In the genomic region with DNA sequence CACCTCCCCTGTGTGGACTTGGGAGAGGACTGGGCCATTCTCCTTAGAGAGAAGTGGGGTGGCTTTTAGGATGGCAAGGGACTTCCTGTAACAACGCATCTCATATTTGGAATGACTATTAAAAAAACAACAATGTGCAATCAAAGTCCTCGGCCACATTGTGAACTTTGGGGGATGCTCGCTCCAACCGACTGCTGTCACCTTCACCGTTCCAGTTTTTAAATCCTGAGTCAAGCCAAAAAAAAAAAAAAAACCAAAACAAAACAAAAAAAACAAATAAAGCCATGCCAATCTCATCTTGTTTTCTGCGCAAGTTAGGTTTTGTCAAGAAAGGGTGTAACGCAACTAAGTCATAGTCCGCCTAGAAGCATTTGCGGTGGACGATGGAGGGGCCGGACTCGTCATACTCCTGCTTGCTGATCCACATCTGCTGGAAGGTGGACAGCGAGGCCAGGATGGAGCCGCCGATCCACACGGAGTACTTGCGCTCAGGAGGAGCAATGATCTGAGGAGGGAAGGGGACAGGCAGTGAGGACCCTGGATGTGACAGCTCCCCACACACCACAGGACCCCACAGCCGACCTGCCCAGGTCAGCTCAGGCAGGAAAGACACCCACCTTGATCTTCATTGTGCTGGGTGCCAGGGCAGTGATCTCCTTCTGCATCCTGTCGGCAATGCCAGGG, we compare ENCODE assay signal across 8 cellular contexts. TPM values are rescaled to one million over a fixed set of nuclear protein-coding genes. Genes with fewer than 3 reads are reported as not detected.
DNase-seq lines count a peak whose midpoint lies in the region; ATAC-seq and TF ChIP-seq lines count a peak whose summit lies in the region.
"Not testable (repeated sequence)": the region's sequence is repeated elsewhere in the genome, so short reads cannot be mapped to it uniquely, and the experiment has no call there.

No MANE protein-coding gene starts in this region.

- CTCF ChIA-PET in CD8-positive, alpha-beta T cell (lab: Charles Lee) = interaction anchor here (0.7 to 1.4 kb wide), 2 partner anchors 26 to 165 kb away, joined by 3 to 4 read pairs; no protein-coding TSS in a partner anchor

- H3K4me1 ChIP-seq in CD8-positive, alpha-beta T cell (ENCODE audit: insufficient read depth, low read length) = peaks cover 18% of the 10 kb centered on the region
- H3K4me1 ChIP-seq in adrenal gland (replicated peaks in 1 of 2) = peaks cover 15 to 39% of the 10 kb centered on the region in 2 donors
- peaks cover 37% of the 10 kb centered on the region for H3K4me1 ChIP-seq in neural progenitor cell
- peaks cover 12 to 50% (median 43%) of the 10 kb centered on the region in 5 donors for H3K4me1 ChIP-seq in subcutaneous abdominal adipose tissue (ENCODE audit: control insufficient read depth in 5 of 5, insufficient read depth in 5 of 5, low read length in 5 of 5)

- peak overlapping the region; percentile 53 for H3K27ac ChIP-seq in CD8-positive, alpha-beta T cell (ENCODE audit: low read depth, low read length)
- H3K27ac ChIP-seq in HL-60 (replicated peaks) (peak overlapping the region; percentile 100), adrenal gland (peak overlapping the region in 4 of 5 donors; percentile 2 to 100 (median 100)), epithelial cell of prostate (peak overlapping the region; percentile 99), neural progenitor cell (peak overlapping the region; percentile 100), subcutaneous abdominal adipose tissue (ENCODE audit: low read depth, low read length) (peak overlapping the region; percentile 96)

- peak overlapping the region; percentile 69 for H3K4me3 ChIP-seq in CD8-positive, alpha-beta T cell (ENCODE audit: low read depth, low read length)
- H3K4me3 ChIP-seq in HL-60 (replicated peaks; ENCODE audit: insufficient read depth, low read length) = peak overlapping the region; percentile 80
- peak overlapping the region in 1 of 4 donors; percentile 95 for H3K4me3 ChIP-seq in adrenal gland
- H3K4me3 ChIP-seq in neural progenitor cell = peak overlapping the region; percentile 95
- H3K4me3 ChIP-seq in subcutaneous abdominal adipose tissue (ENCODE audit: low read depth in 1 of 5, low read length in 5 of 5) = peak overlapping the region; percentile 65 to 97 (median 83)

- H3K79me2 ChIP-seq in neural progenitor cell (ENCODE audit: low read depth) = peaks cover 59% of the 10 kb centered on the region

- H3K4me2 ChIP-seq in neural progenitor cell = peak overlapping the region; percentile 100

- peaks cover 45% of the 10 kb centered on the region for H3K4me1 Mint-ChIP-seq in CD8-positive, alpha-beta T cell (ENCODE audit: low read depth)
- H3K4me1 Mint-ChIP-seq in T-helper 2 cell treated with Interferon-gamma antibody and Interleukin-4, amounts not matched to agents 5 μg/mL and 100 μg/mL, for 36 hours (ENCODE audit: low read depth) = peaks cover 30% of the 10 kb centered on the region
- H3K4me1 Mint-ChIP-seq in neural progenitor cell = peaks cover 40% of the 10 kb centered on the region

- peak in 1 of 2 donors; percentile 12 for TF ChIP-seq POLR2A in adrenal gland (IDR thresholded peaks at IDR 0.05)

- not testable (repeated sequence) for DNase-seq in CD8-positive, alpha-beta T cell; T-helper 2 cell treated with Interferon-gamma antibody and Interleukin-4, amounts not matched to agents 5 μg/mL and 100 μg/mL, for 36 hours (ENCODE audit: low spot score); epithelial cell of prostate (ENCODE audit: low read depth, low spot score)
- DNase-seq in HL-60 (ENCODE audit: low read depth in 1 of 2, low spot score in 1 of 2) (peak in 1 of 2 experiments; percentile 16), adrenal gland (peak in 5 of 7 donors; percentile 24 to 72 (median 42)), iris pigment epithelial cell (ENCODE audit: low read depth) (peak; percentile 37), neural progenitor cell (ENCODE audit: low spot score) (peak; percentile 24)

- TF ChIP-seq CTCF in CD8-positive, alpha-beta T cell (IDR thresholded peaks at IDR 0.05); HL-60 (IDR thresholded peaks at IDR 0.05; ENCODE audit: insufficient read depth, low read length); adrenal gland (IDR thresholded peaks at IDR 0.05); neural progenitor cell (IDR thresholded peaks at IDR 0.05): not testable (repeated sequence)

- H3K36me3 Mint-ChIP-seq in CD8-positive, alpha-beta T cell = peaks cover 54% of the 10 kb centered on the region
- H3K36me3 Mint-ChIP-seq in T-helper 2 cell treated with Interferon-gamma antibody and Interleukin-4, amounts not matched to agents 5 μg/mL and 100 μg/mL, for 36 hours (ENCODE audit: low read depth) = peaks cover 55% of the 10 kb centered on the region
- peaks cover 40% of the 10 kb centered on the region for H3K36me3 Mint-ChIP-seq in neural progenitor cell

- not testable (repeated sequence) for H3K9ac ChIP-seq in neural progenitor cell
- H3K9ac ChIP-seq in subcutaneous abdominal adipose tissue (ENCODE audit: low read length in 5 of 5) = peak overlapping the region in 3 of 5 donors; percentile 51 to 87 (median 56)

- POLR2A ChIA-PET in CD8-positive, alpha-beta T cell (lab: Charles Lee) = interaction anchor here (0.8 to 1.0 kb wide), 3 partner anchors 32 to 170 kb away, joined by 3 to 4 read pairs (median 4); no protein-coding TSS in a partner anchor

- intact Hi-C loops in CD8-positive, alpha-beta T cell (cut with DNase I, micrococcal nuclease) = loop anchor here in 1 of 2 experiments (1.0 kb wide), 1 partner anchor 33 kb away; no protein-coding TSS in a partner anchor
- intact Hi-C loops in adrenal gland (cut with DNase I) = not testable (repeated sequence)

- 41 to 51% (median 46%) methylated on average over 17 to 19 of the region's 19 CpGs for WGBS in adrenal gland, 4 donors

- H2AFZ ChIP-seq in neural progenitor cell (replicated peaks) = not testable (repeated sequence)

- not testable (repeated sequence) for H3K27me3 ChIP-seq in CD8-positive, alpha-beta T cell (ENCODE audit: insufficient read depth, low read length); HL-60 (ENCODE audit: insufficient read depth, poor library complexity, severe bottlenecking); adrenal gland; neural progenitor cell; subcutaneous abdominal adipose tissue (ENCODE audit: control insufficient read depth in 5 of 5, insufficient read depth in 4 of 5, low read length in 5 of 5)

- peaks cover 40% of the 10 kb centered on the region for H3K36me3 ChIP-seq in CD8-positive, alpha-beta T cell (ENCODE audit: insufficient read depth, low read length)
- H3K36me3 ChIP-seq in adrenal gland (replicated peaks in 1 of 2) = peaks cover 0 to 42% of the 10 kb centered on the region in 2 donors
- not testable (repeated sequence) for H3K36me3 ChIP-seq in neural progenitor cell
- H3K36me3 ChIP-seq in subcutaneous abdominal adipose tissue (ENCODE audit: control insufficient read depth in 5 of 5, insufficient read depth in 5 of 5, low read length in 5 of 5) = peaks cover 0 to 54% (median 46%) of the 10 kb centered on the region in 5 donors

- H3F3A ChIP-seq in neural progenitor cell (ENCODE audit: low read depth) = peaks cover 93% of the 10 kb centered on the region

- H3K9me3 Mint-ChIP-seq in CD8-positive, alpha-beta T cell; T-helper 2 cell treated with Interferon-gamma antibody and Interleukin-4, amounts not matched to agents 5 μg/mL and 100 μg/mL, for 36 hours: not testable (repeated sequence)
- H3K9me3 Mint-ChIP-seq in neural progenitor cell = peaks cover 12% of the 10 kb centered on the region

- H3K27me3 Mint-ChIP-seq in CD8-positive, alpha-beta T cell (ENCODE audit: low read depth); T-helper 2 cell treated with Interferon-gamma antibody and Interleukin-4, amounts not matched to agents 5 μg/mL and 100 μg/mL, for 36 hours (ENCODE audit: low read depth): not testable (repeated sequence)
- H3K27me3 Mint-ChIP-seq in neural progenitor cell (ENCODE audit: insufficient read depth, low read depth) = peaks cover 69% of the 10 kb centered on the region

- H3K9me3 ChIP-seq in CD8-positive, alpha-beta T cell (ENCODE audit: low read length); adrenal gland (replicated peaks in 1 of 3); neural progenitor cell (ENCODE audit: low read depth); subcutaneous abdominal adipose tissue (ENCODE audit: control insufficient read depth in 5 of 5, low read length in 5 of 5): not testable (repeated sequence)

- not testable (repeated sequence) for ATAC-seq in CD8-positive, alpha-beta T cell

- peak overlapping the region; percentile 98 for H3K4me3 Mint-ChIP-seq in CD8-positive, alpha-beta T cell
- peak overlapping the region; percentile 100 for H3K4me3 Mint-ChIP-seq in T-helper 2 cell treated with Interferon-gamma antibody and Interleukin-4, amounts not matched to agents 5 μg/mL and 100 μg/mL, for 36 hours
- peak overlapping the region; percentile 94 for H3K4me3 Mint-ChIP-seq in neural progenitor cell

- peaks cover 56% of the 10 kb centered on the region for H4K20me1 ChIP-seq in neural progenitor cell (ENCODE audit: low read depth)

- H3K27ac Mint-ChIP-seq in CD8-positive, alpha-beta T cell = peak overlapping the region; percentile 96
- peak overlapping the region; percentile 99 for H3K27ac Mint-ChIP-seq in T-helper 2 cell treated with Interferon-gamma antibody and Interleukin-4, amounts not matched to agents 5 μg/mL and 100 μg/mL, for 36 hours
- peak overlapping the region; percentile 97 for H3K27ac Mint-ChIP-seq in neural progenitor cell

RNA-seq across cellular contexts. Expression of a gene that starts 2.9 kb away (rescaled TPM):
- total RNA-seq in CD8-positive, alpha-beta T cell = 1,000 to 10,000 TPM; 1,844 to 1,874 TPM
- total RNA-seq in adrenal gland (1,000 to 10,000 TPM; 1,803 to 3,893 (median 2,465) TPM), neural progenitor cell (ENCODE audit: low replicate concordance) (1,381 and 2,318 TPM in 2 replicates)
- polyA plus RNA-seq in adrenal gland = 1,000 to 10,000 TPM; 3,628 to 7,592 (median 4,346) TPM

RNA-seq across cellular contexts. Expression of a gene that starts 13.9 kb away (rescaled TPM):
- total RNA-seq in CD8-positive, alpha-beta T cell = 1 to 10 TPM; 6.7 to 7.9 TPM
- total RNA-seq in adrenal gland = 10 to 100 TPM in 6 of 8 donors, 1 to 10 TPM in 2; 9.5 to 13.6 (median 12.3) TPM
- 1 to 10 TPM; 1.4 to 3.5 (median 2.7) TPM for polyA plus RNA-seq in adrenal gland
- 3.3 and 6.7 TPM in 2 replicates for total RNA-seq in neural progenitor cell (ENCODE audit: low replicate concordance)
